18 cellular contexts compared by ENCODE assay signal in the genomic region with DNA sequence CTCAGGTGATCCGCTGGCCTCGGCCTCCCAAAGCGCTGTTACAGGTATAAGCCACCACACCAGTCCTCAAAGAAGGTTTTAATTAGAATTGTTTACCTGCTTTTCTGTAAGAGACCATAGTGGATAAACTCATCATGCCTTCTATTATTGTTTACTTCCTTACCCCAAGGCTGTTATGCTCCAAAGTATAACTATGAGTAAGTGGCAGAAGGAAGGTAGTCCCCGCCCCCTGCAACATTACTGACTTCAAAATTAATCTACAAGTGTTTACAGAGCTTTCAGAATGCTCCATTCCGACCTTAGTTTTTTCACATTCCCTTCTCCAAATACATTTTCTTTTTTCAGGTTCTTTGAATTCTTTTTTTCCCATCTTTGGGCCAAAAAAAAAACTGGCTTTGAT.
DNase-seq lines count a peak whose midpoint lies in the region; ATAC-seq, FAIRE-seq and TF ChIP-seq lines count a peak whose summit lies in the region.
"Had no signal": no experiment of that assay in that cellular context is flagged by ENCODE, and none has a peak within 500 bp of the region (broad histone marks: within the 10 kb centered on the region; RNA-seq: fewer than 3 reads in every experiment).

No MANE protein-coding gene starts in this region.

- H3K4me3 Mint-ChIP-seq in neural crest cell: no peak overlapping the region
- H3K4me3 Mint-ChIP-seq: CD14-positive monocyte; CD8-positive, alpha-beta T cell had no signal

- H3K4me3 ChIP-seq in bronchial epithelial cell (ENCODE audit: low read depth, low read length) (no peak overlapping the region), vagina (no peak overlapping the region), ovary (no peak overlapping the region)

- intact Hi-C loops in vagina (cut with DNase I): no loop called here
- intact Hi-C loops in ovary (cut with DNase I): no loop called here

- FAIRE-seq in bronchial epithelial cell (lab: Jason Lieb, UNC): no peak
- FAIRE-seq: D721Med, GM19239 had no signal

- H3K36me3 Mint-ChIP-seq in neural crest cell (ENCODE audit: low read depth): no peaks in the 10 kb centered on the region
- H3K36me3 Mint-ChIP-seq: CD14-positive monocyte; CD8-positive, alpha-beta T cell had no signal

- CTCF ChIA-PET in HEK293T (lab: Yijun Ruan, JAX): no interaction called here

- H3K27me3 ChIP-seq in bronchial epithelial cell (ENCODE audit: control insufficient read depth, insufficient read depth, low read length) (no peaks in the 10 kb centered on the region), vagina (no peaks in the 10 kb centered on the region), ovary (no peaks in the 10 kb centered on the region)

- H3K4me1 Mint-ChIP-seq in neural crest cell: peaks cover 30% of the 10 kb centered on the region
- H3K4me1 Mint-ChIP-seq: CD14-positive monocyte had no signal

- POLR2A ChIA-PET in HEK293T (lab: Yijun Ruan, JAX): no interaction called here

- TF ChIP-seq POLR2A in vagina (IDR thresholded peaks at IDR 0.05) (no peak), ovary (IDR thresholded peaks at IDR 0.05) (no peak)

- DNase-seq in EH (ENCODE audit: low read depth) (peak; percentile 6), bronchial epithelial cell (ENCODE audit: low read depth) (peak; percentile 17), neural crest cell (ENCODE audit: low read depth, low spot score) (no peak), vagina (ENCODE audit: extremely low spot score in 2 of 2) (no peak), HEK293T (ENCODE audit: extremely low spot score) (no peak), ovary (no peak)
- DNase-seq: CD8-positive, alpha-beta T cell; COR-L47; DMS153; DMS79 treated with DMSO at 0.1 percent for 48 hours; GDM1; HCEC 1CT had no signal

- H3K36me3 ChIP-seq in bronchial epithelial cell (ENCODE audit: control insufficient read depth, insufficient read depth, low read length) (no peaks in the 10 kb centered on the region), vagina (no peaks in the 10 kb centered on the region), ovary (no peaks in the 10 kb centered on the region)

- H3K4me1 ChIP-seq in vagina (no peaks in the 10 kb centered on the region), ovary (ENCODE audit: insufficient read depth) (no peaks in the 10 kb centered on the region)

- no peak for ATAC-seq in GM19351 (IDR thresholded peaks at IDR 0.05; ENCODE audit: unreplicated experiment)
- ATAC-seq: CD8-positive, alpha-beta T cell had no signal

- no peaks in the 10 kb centered on the region for H3K27me3 Mint-ChIP-seq in neural crest cell (ENCODE audit: low read depth)

- WGBS in ovary, 3 donors: 84 to 91% (median 89%) methylated on average over 5 of the region's 5 CpGs

- H3K9me3 Mint-ChIP-seq in neural crest cell: peaks cover 2% of the 10 kb centered on the region

- peak overlapping the region; percentile 65 for H3K27ac Mint-ChIP-seq in neural crest cell (ENCODE audit: unreplicated experiment)
- H3K27ac Mint-ChIP-seq: CD14-positive monocyte; CD8-positive, alpha-beta T cell had no signal

- H3K27ac ChIP-seq in vagina (peak overlapping the region; percentile 58), ovary (no peak overlapping the region)
- H3K27ac ChIP-seq: 22Rv1, HL-60 had no signal

- H3K9me3 ChIP-seq in vagina (no peaks in the 10 kb centered on the region), ovary (no peaks in the 10 kb centered on the region)

- no peak for TF ChIP-seq CTCF in bronchial epithelial cell (IDR thresholded peaks at IDR 0.05; ENCODE audit: insufficient read depth, low read length, severe bottlenecking)
- no peak for TF ChIP-seq CTCF in neural crest cell (conservative IDR thresholded peaks at IDR 0.05)
- no peak for TF ChIP-seq CTCF in vagina (IDR thresholded peaks at IDR 0.05)
- TF ChIP-seq CTCF in ovary (IDR thresholded peaks at IDR 0.05): no peak

- no peak for TF ChIP-seq EP300 in ovary (IDR thresholded peaks at IDR 0.05)

TF ChIP-seq in HEK293T, 16 proteins besides CTCF, POLR2A, EP300 and RAD21:
- no peak for TF ChIP-seq LEF1 (IDR thresholded peaks at IDR 0.05; ENCODE audit: borderline replicate concordance)
- no peak for TF ChIP-seq SUZ12 (IDR thresholded peaks at IDR 0.05)
- no peak for TF ChIP-seq NFRKB (IDR thresholded peaks at IDR 0.05)
- no peak for TF ChIP-seq ZNF384 (IDR thresholded peaks at IDR 0.05)
- no peak for TF ChIP-seq TARDBP (IDR thresholded peaks at IDR 0.05)
- TF ChIP-seq ARNT (IDR thresholded peaks at IDR 0.05): no peak
- no peak for TF ChIP-seq SP1 (IDR thresholded peaks at IDR 0.05)
- no peak for TF ChIP-seq FOXK2 (IDR thresholded peaks at IDR 0.05)
- TF ChIP-seq BHLHE40 (IDR thresholded peaks at IDR 0.05; ENCODE audit: borderline replicate concordance): no peak
- no peak for TF ChIP-seq FOXM1 (IDR thresholded peaks at IDR 0.05; ENCODE audit: borderline replicate concordance)
- TF ChIP-seq, protein P1, sequence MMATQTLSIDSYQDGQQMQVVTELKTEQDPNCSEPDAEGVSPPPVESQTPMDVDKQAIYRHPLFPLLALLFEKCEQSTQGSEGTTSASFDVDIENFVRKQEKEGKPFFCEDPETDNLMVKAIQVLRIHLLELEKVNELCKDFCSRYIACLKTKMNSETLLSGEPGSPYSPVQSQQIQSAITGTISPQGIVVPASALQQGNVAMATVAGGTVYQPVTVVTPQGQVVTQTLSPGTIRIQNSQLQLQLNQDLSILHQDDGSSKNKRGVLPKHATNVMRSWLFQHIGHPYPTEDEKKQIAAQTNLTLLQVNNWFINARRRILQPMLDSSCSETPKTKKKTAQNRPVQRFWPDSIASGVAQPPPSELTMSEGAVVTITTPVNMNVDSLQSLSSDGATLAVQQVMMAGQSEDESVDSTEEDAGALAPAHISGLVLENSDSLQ (IDR thresholded peaks at IDR 0.05): no peak
- no peak for TF ChIP-seq CTBP1 (IDR thresholded peaks at IDR 0.05; ENCODE audit: borderline replicate concordance)

Comparison
In these comparisons a context has a peak if more than half of its experiments do, and no peak if none do; other contexts are left out.
1. DNase-seq: peak in EH (single experiment) and bronchial epithelial cell (single experiment); none in neural crest cell (single experiment), vagina (0 of 2), HEK293T (single experiment) and ovary (0 of 5).